ENCODE assay signal across 11 cellular contexts in the genomic region with DNA sequence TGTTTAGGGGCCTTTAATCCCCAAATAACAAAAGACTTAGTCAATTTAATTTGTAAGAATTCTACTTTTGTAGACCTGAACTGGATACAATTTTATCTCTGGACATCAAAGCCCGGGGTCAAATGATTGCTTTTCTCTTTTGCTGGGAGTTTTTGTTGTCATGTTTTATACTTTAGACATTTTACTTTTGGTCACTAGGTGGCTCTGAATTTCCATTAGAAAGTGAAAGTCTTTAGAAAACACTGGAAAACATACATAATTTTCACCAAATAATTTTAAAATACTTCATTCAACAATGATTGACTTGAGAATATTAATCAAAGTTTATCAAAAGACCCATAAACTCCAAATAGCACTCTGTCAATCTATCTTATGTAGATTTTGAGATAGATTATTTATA. TPM values are rescaled to one million over a fixed set of nuclear protein-coding genes. Genes with fewer than 3 reads are reported as not detected.
A peak's percentile ranks its signal among the peaks of the same experiment; 100 is the strongest.
DNase-seq lines count a peak whose midpoint lies in the region; ATAC-seq, FAIRE-seq and TF ChIP-seq lines count a peak whose summit lies in the region.
"Had no signal": no experiment of that assay in that cellular context is flagged by ENCODE, and none has a peak within 500 bp of the region (broad histone marks: within the 10 kb centered on the region; RNA-seq: fewer than 3 reads in every experiment).

No MANE protein-coding gene starts in this region.

- no peaks in the 10 kb centered on the region for H3K27me3 ChIP-seq in liver (ENCODE audit: control insufficient read depth in 4 of 4, insufficient read depth in 4 of 4, low read length in 3 of 4)

- no peak overlapping the region for H3K27ac ChIP-seq in liver (ENCODE audit: low read depth in 1 of 2, low read length in 2 of 2)

- H3K36me3 Mint-ChIP-seq in brain: no peaks in the 10 kb centered on the region
- H3K36me3 Mint-ChIP-seq in activated CD4-positive, alpha-beta memory T cell treated with anti-CD3 and anti-CD28 coated beads, Interleukin-2, amount 10 ng/mL, durations not matched to agents 7 days and 5 days (ENCODE audit: low read depth): no peaks in the 10 kb centered on the region
- H3K36me3 Mint-ChIP-seq: activated naive CD8-positive, alpha-beta T cell treated with anti-CD3 and anti-CD28 coated beads, Interleukin-2, amount 10 ng/mL, durations not matched to agents 7 days and 5 days had no signal

- H3K27ac Mint-ChIP-seq in brain: peak overlapping the region in 1 of 5 experiments; percentile 32
- H3K27ac Mint-ChIP-seq in activated CD4-positive, alpha-beta memory T cell treated with anti-CD3 and anti-CD28 coated beads, Interleukin-2, amount 10 ng/mL, durations not matched to agents 7 days and 5 days: no peak overlapping the region
- H3K27ac Mint-ChIP-seq: activated naive CD8-positive, alpha-beta T cell treated with anti-CD3 and anti-CD28 coated beads, Interleukin-2, amount 10 ng/mL, durations not matched to agents 7 days and 5 days had no signal

- CTCF ChIA-PET in activated CD4-positive, alpha-beta memory T cell treated with anti-CD3 and anti-CD28 coated beads, Interleukin-2, amount 10 ng/mL, durations not matched to agents 7 days and 5 days (lab: Charles Lee): no interaction called here

- peak; percentile 30 to 44 for TF ChIP-seq RAD21 in liver (IDR thresholded peaks at IDR 0.05)

- H3K4me1 Mint-ChIP-seq in brain: peaks cover 11% of the 10 kb centered on the region
- no peaks in the 10 kb centered on the region for H3K4me1 Mint-ChIP-seq in activated CD4-positive, alpha-beta memory T cell treated with anti-CD3 and anti-CD28 coated beads, Interleukin-2, amount 10 ng/mL, durations not matched to agents 7 days and 5 days
- H3K4me1 Mint-ChIP-seq: activated naive CD8-positive, alpha-beta T cell treated with anti-CD3 and anti-CD28 coated beads, Interleukin-2, amount 10 ng/mL, durations not matched to agents 7 days and 5 days had no signal

- H3K4me3 ChIP-seq in AG09309 (ENCODE audit: control insufficient read depth, low read depth, low read length) (no peak overlapping the region), liver (ENCODE audit: low read depth in 1 of 3, low read length in 3 of 3) (no peak overlapping the region)

- 11% methylated on average over 1 of the region's 1 CpG for WGBS in liver

- POLR2A ChIA-PET in activated CD4-positive, alpha-beta memory T cell treated with anti-CD3 and anti-CD28 coated beads, Interleukin-2, amount 10 ng/mL, durations not matched to agents 7 days and 5 days (lab: Charles Lee): no interaction called here

- no peak for ATAC-seq in left cardiac atrium

- peaks cover 0 to 3% (median 0%) of the 10 kb centered on the region in 5 experiments for H3K9me3 Mint-ChIP-seq in brain
- H3K9me3 Mint-ChIP-seq in activated CD4-positive, alpha-beta memory T cell treated with anti-CD3 and anti-CD28 coated beads, Interleukin-2, amount 10 ng/mL, durations not matched to agents 7 days and 5 days: no peaks in the 10 kb centered on the region
- H3K9me3 Mint-ChIP-seq: activated naive CD8-positive, alpha-beta T cell treated with anti-CD3 and anti-CD28 coated beads, Interleukin-2, amount 10 ng/mL, durations not matched to agents 7 days and 5 days had no signal

- peaks cover 24% of the 10 kb centered on the region for H3K27me3 Mint-ChIP-seq in brain
- peaks cover 15% of the 10 kb centered on the region for H3K27me3 Mint-ChIP-seq in activated CD4-positive, alpha-beta memory T cell treated with anti-CD3 and anti-CD28 coated beads, Interleukin-2, amount 10 ng/mL, durations not matched to agents 7 days and 5 days

- intact Hi-C loops in left cardiac atrium (cut with DNase I): no loop called here

- no peaks in the 10 kb centered on the region for H3K9me3 ChIP-seq in liver (ENCODE audit: control insufficient read depth in 4 of 4, low read length in 3 of 4)

- H3K4me1 ChIP-seq in liver (ENCODE audit: control insufficient read depth in 4 of 4, insufficient read depth in 4 of 4, low read length in 3 of 4): no peaks in the 10 kb centered on the region

- no peak overlapping the region for H3K9ac ChIP-seq in liver (ENCODE audit: low read depth in 1 of 2, low read length in 2 of 2)

- no peak overlapping the region for H3K4me3 Mint-ChIP-seq in brain
- H3K4me3 Mint-ChIP-seq in activated CD4-positive, alpha-beta memory T cell treated with anti-CD3 and anti-CD28 coated beads, Interleukin-2, amount 10 ng/mL, durations not matched to agents 7 days and 5 days: no peak overlapping the region
- H3K4me3 Mint-ChIP-seq: activated naive CD8-positive, alpha-beta T cell treated with anti-CD3 and anti-CD28 coated beads, Interleukin-2, amount 10 ng/mL, durations not matched to agents 7 days and 5 days had no signal

- peak; percentile 30 for TF ChIP-seq CTCF in AG09309 (IDR thresholded peaks at IDR 0.05; ENCODE audit: control insufficient read depth, insufficient read depth, low read depth, low read length, missing control alignments)
- TF ChIP-seq CTCF in brain (conservative IDR thresholded peaks at IDR 0.05): peak; percentile 45 to 66
- peak; percentile 24 for TF ChIP-seq CTCF in liver (IDR thresholded peaks at IDR 0.05; ENCODE audit: low read depth, low read length, missing input control)

- DNase-seq in AG09309 (ENCODE audit: low read depth) (no peak), HTR-8/SVneo (ENCODE audit: insufficient read length, low spot score) (peak; percentile 15), NCI-H1694 treated with DMSO at 0.1 percent for 48 hours (lab: John Stamatoyannopoulos, UW) (no peak), left cardiac atrium (no peak), DMS79 (lab: John Stamatoyannopoulos, UW) (no peak)
- no peak for DNase-seq in activated CD4-positive, alpha-beta memory T cell treated with anti-CD3 and anti-CD28 coated beads, Interleukin-2, amount 10 ng/mL, durations not matched to agents 7 days and 5 days
- DNase-seq: activated naive CD8-positive, alpha-beta T cell treated with anti-CD3 and anti-CD28 coated beads, Interleukin-2, amount 10 ng/mL, durations not matched to agents 7 days and 5 days; NCI-H510A treated with DMSO at 0.1 percent for 48 hours; stimulated activated naive CD4-positive, alpha-beta T cell had no signal

- FAIRE-seq in HTR-8/SVneo (lab: Jason Lieb, UNC): no peak

- no peaks in the 10 kb centered on the region for H3K36me3 ChIP-seq in liver (ENCODE audit: control insufficient read depth in 4 of 4, insufficient read depth in 3 of 4, low read depth in 1 of 4, low read length in 3 of 4)

TF ChIP-seq in liver, 16 proteins besides CTCF, POLR2A, EP300 and RAD21 (continues in another document):
- no peak for TF ChIP-seq NR2F2 (IDR thresholded peaks at IDR 0.05)
- no peak for TF ChIP-seq EGR1 (IDR thresholded peaks at IDR 0.05; ENCODE audit: low read depth in 2 of 2)
- no peak for TF ChIP-seq YY1 (IDR thresholded peaks at IDR 0.05)
- TF ChIP-seq RXRA (IDR thresholded peaks at IDR 0.05): no peak
- no peak for TF ChIP-seq MAX (IDR thresholded peaks at IDR 0.05)
- TF ChIP-seq, protein P1, sequence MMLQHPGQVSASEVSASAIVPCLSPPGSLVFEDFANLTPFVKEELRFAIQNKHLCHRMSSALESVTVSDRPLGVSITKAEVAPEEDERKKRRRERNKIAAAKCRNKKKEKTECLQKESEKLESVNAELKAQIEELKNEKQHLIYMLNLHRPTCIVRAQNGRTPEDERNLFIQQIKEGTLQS (IDR thresholded peaks at IDR 0.05): no peak
- TF ChIP-seq HNF4G (IDR thresholded peaks at IDR 0.05): no peak
- no peak for TF ChIP-seq SP1 (IDR thresholded peaks at IDR 0.05)
- no peak for TF ChIP-seq FOXA2 (IDR thresholded peaks at IDR 0.05)
- TF ChIP-seq GABPA (IDR thresholded peaks at IDR 0.05 in 1 of 2, conservative IDR thresholded peaks at IDR 0.05 in 1 of 2): no peak
- TF ChIP-seq REST (IDR thresholded peaks at IDR 0.05): no peak
- no peak for TF ChIP-seq TAF1 (conservative IDR thresholded peaks at IDR 0.05)
- TF ChIP-seq HNF4A (conservative IDR thresholded peaks at IDR 0.05): no peak

RNA-seq across cellular contexts. Expression of gene PCA3, which starts 2.8 kb away (rescaled TPM):
- not detected for polyA plus RNA-seq in brain (ENCODE audit: insufficient read depth, low read depth, low replicate concordance)
- total RNA-seq in liver: under 1 TPM; 0.33 to 0.92 TPM
- under 1 TPM; 0.44 to 0.72 TPM for polyA plus RNA-seq in liver
- total RNA-seq in activated CD4-positive, alpha-beta memory T cell treated with anti-CD3 and anti-CD28 coated beads, Interleukin-2, amount 10 ng/mL, durations not matched to agents 7 days and 5 days: not detected
- not detected for total RNA-seq in left cardiac atrium
- total RNA-seq: activated naive CD8-positive, alpha-beta T cell treated with anti-CD3 and anti-CD28 coated beads, Interleukin-2, amount 10 ng/mL, durations not matched to agents 7 days and 5 days had no signal
